8 cellular contexts compared by ENCODE assay signal in genomic region chr16:48526058-48526957, GRCh38.
DNase-seq lines count a peak whose midpoint lies in the region; ATAC-seq, FAIRE-seq and TF ChIP-seq lines count a peak whose summit lies in the region.

No MANE protein-coding gene starts in this region.

- H3K4me1 ChIP-seq in suprapubic skin = peaks cover under 1% of the 10 kb centered on the region
- peaks cover 0 to 5% of the 10 kb centered on the region in 2 donors for H3K4me1 ChIP-seq in gastrocnemius medialis

- intact Hi-C loops in gastrocnemius medialis (cut with DNase I; ENCODE audit: low total_unique reads) = no loop called here

- H3K27me3 ChIP-seq in suprapubic skin (no peaks in the 10 kb centered on the region), gastrocnemius medialis (no peaks in the 10 kb centered on the region)

- in situ Hi-C loops in gastrocnemius medialis (cut with MboI; ENCODE audit: low sequenced_read_pairs in 4 of 4) = loop anchor here in 1 of 4 donors (25.0 kb wide), 1 partner anchor 289 kb away; the partner anchor contains the start of genes ABCC11 and LONP2

- H3K27ac ChIP-seq in suprapubic skin (no peak overlapping the region), gastrocnemius medialis (no peak overlapping the region)

- H3K4me3 ChIP-seq in suprapubic skin (no peak overlapping the region), gastrocnemius medialis (no peak overlapping the region)

- H3K36me3 ChIP-seq in suprapubic skin (no peaks in the 10 kb centered on the region), gastrocnemius medialis (no peaks in the 10 kb centered on the region)

- 70% methylated on average over 12 of the region's 12 CpGs for WGBS in suprapubic skin

- TF ChIP-seq CTCF in suprapubic skin (IDR thresholded peaks at IDR 0.05) (peak in 1 of 2 donors; percentile 27), gastrocnemius medialis (IDR thresholded peaks at IDR 0.05 in 4 of 5, conservative IDR thresholded peaks at IDR 0.05 in 1 of 5) (no peak)

- FAIRE-seq in RCC 7860 (lab: Jason Lieb, UNC) = no peak

- no peak for TF ChIP-seq EP300 in suprapubic skin (IDR thresholded peaks at IDR 0.05)

- H3K9me3 ChIP-seq in suprapubic skin (peaks cover 4% of the 10 kb centered on the region), gastrocnemius medialis (no peaks in the 10 kb centered on the region)

- DNase-seq in NCI-H748 (lab: John Stamatoyannopoulos, UW; ENCODE audit: unreplicated experiment) (peak; percentile 44), NCI-H748 treated with DMSO at 0.1 percent for 48 hours (lab: John Stamatoyannopoulos, UW) (no peak), RCC 7860 (ENCODE audit: low spot score) (peak; percentile 30), germinal center (ENCODE audit: low spot score) (peak; percentile 40), suprapubic skin (ENCODE audit: low spot score in 2 of 2) (peak; percentile 28 to 50), Ammon's horn (ENCODE audit: low spot score) (no peak), gastrocnemius medialis (no peak)

- TF ChIP-seq POLR2A in suprapubic skin (IDR thresholded peaks at IDR 0.05) (no peak), gastrocnemius medialis (IDR thresholded peaks at IDR 0.05) (no peak)

- peak; percentile 61 for ATAC-seq in HG02870 (IDR thresholded peaks at IDR 0.05; ENCODE audit: unreplicated experiment)
- ATAC-seq in gastrocnemius medialis = no peak

Comparison
In these comparisons a context has a peak if more than half of its experiments do, and no peak if none do; other contexts are left out.
1. DNase-seq: peak in NCI-H748 (single experiment), RCC 7860 (single experiment), germinal center (single experiment) and suprapubic skin (2 of 2); none in NCI-H748 treated with DMSO at 0.1 percent for 48 hours (single experiment), Ammon's horn (single experiment) and gastrocnemius medialis (0 of 2).